23 cellular contexts compared by ENCODE assay signal in genomic region chr22:22746061-22746962, GRCh38.
DNase-seq lines count a peak whose midpoint lies in the region; ATAC-seq and TF ChIP-seq lines count a peak whose summit lies in the region.
"Had no signal": no experiment of that assay in that cellular context is flagged by ENCODE, and none has a peak within 500 bp of the region (broad histone marks: within the 10 kb centered on the region; RNA-seq: fewer than 3 reads in every experiment).

No MANE protein-coding gene starts in this region.

- no peak for DNase-seq in MM.1S
- DNase-seq in stimulated activated naive B cell treated with anti-CD40 and anti-IgM and Interleukin-4, amounts not matched to agents 10 μg/mL and 1 μg/mL and 100 μg/mL, for 72 hours: no peak
- no peak for DNase-seq in DMS79 treated with DMSO at 0.1 percent for 48 hours (lab: John Stamatoyannopoulos, UW)
- DNase-seq in NCI-H2227 treated with DMSO at 0.1 percent for 48 hours (lab: John Stamatoyannopoulos, UW): no peak
- DNase-seq in COR-L47 (lab: John Stamatoyannopoulos, UW): no peak
- DNase-seq: gastrocnemius medialis; GF-D8; NCI-H1105; NCI-H226; NCI-H774; stimulated activated naive CD4-positive, alpha-beta T cell treated with Interleukin-2 at 50 U/mL for 16 hours had no signal

- H3K4me2 ChIP-seq in DOHH2 (ENCODE audit: low read length): peak overlapping the region; percentile 61
- H3K4me2 ChIP-seq in MM.1S (ENCODE audit: low read depth, low read length): peak overlapping the region; percentile 37

- H3F3A ChIP-seq in DOHH2 (ENCODE audit: control insufficient read depth, insufficient read depth) (no peaks in the 10 kb centered on the region), MM.1S (ENCODE audit: insufficient read depth, low read length) (peaks cover 41% of the 10 kb centered on the region)

- no peaks in the 10 kb centered on the region for H3K9me2 ChIP-seq in DOHH2 (replicated peaks; ENCODE audit: control insufficient read depth, low read length)
- H3K9me2 ChIP-seq in MM.1S (replicated peaks; ENCODE audit: insufficient read depth, low read length): no peaks in the 10 kb centered on the region

- peaks cover 3 to 8% of the 10 kb centered on the region in 2 donors for H3K27me3 Mint-ChIP-seq in stimulated activated naive B cell treated with anti-CD40 and anti-IgM and Interleukin-4, amounts not matched to agents 10 μg/mL and 1 μg/mL and 100 μg/mL, for 72 hours

- H3K36me3 ChIP-seq in DOHH2 (ENCODE audit: control insufficient read depth, low read length) (no peaks in the 10 kb centered on the region), MM.1S (replicated peaks; ENCODE audit: insufficient read depth, low read length) (no peaks in the 10 kb centered on the region)
- H3K36me3 ChIP-seq: colonic mucosa, gastrocnemius medialis, right atrium auricular region, WERI-Rb-1 had no signal

- H3K4me1 ChIP-seq in DOHH2 (ENCODE audit: control insufficient read depth, low read length) (peaks cover 45% of the 10 kb centered on the region), MM.1S (ENCODE audit: low read length) (peaks cover 52% of the 10 kb centered on the region)
- H3K4me1 ChIP-seq: colonic mucosa, gastrocnemius medialis, right atrium auricular region had no signal

- peak overlapping the region; percentile 13; the same call in 1 of the 2 replicates for H3K9ac ChIP-seq in MM.1S (ENCODE audit: low read length)

- H3K4me3 Mint-ChIP-seq in stimulated activated naive B cell treated with anti-CD40 and anti-IgM and Interleukin-4, amounts not matched to agents 10 μg/mL and 1 μg/mL and 100 μg/mL, for 72 hours: no peak overlapping the region
- H3K4me3 Mint-ChIP-seq: activated CD4-positive, alpha-beta memory T cell treated with anti-CD3 and anti-CD28 coated beads for 36 hours; brain; CD4-positive, alpha-beta T cell; endodermal cell; naive thymus-derived CD4-positive, alpha-beta T cell had no signal

- H3K27me3 ChIP-seq in DOHH2 (ENCODE audit: control insufficient read depth, low read length) (no peaks in the 10 kb centered on the region), MM.1S (replicated peaks; ENCODE audit: insufficient read depth, low read length) (no peaks in the 10 kb centered on the region)
- H3K27me3 ChIP-seq: colonic mucosa, right atrium auricular region had no signal

- H3K9me3 Mint-ChIP-seq in stimulated activated naive B cell treated with anti-CD40 and anti-IgM and Interleukin-4, amounts not matched to agents 10 μg/mL and 1 μg/mL and 100 μg/mL, for 72 hours: no peaks in the 10 kb centered on the region
- H3K9me3 Mint-ChIP-seq: activated CD4-positive, alpha-beta memory T cell treated with anti-CD3 and anti-CD28 coated beads for 36 hours; brain; CD4-positive, alpha-beta T cell; endodermal cell; naive thymus-derived CD4-positive, alpha-beta T cell had no signal

- no peaks in the 10 kb centered on the region for H3K9me3 ChIP-seq in DOHH2 (ENCODE audit: control insufficient read depth, insufficient read depth, low read length)
- H3K9me3 ChIP-seq in MM.1S (replicated peaks; ENCODE audit: insufficient read depth, low read length): no peaks in the 10 kb centered on the region
- H3K9me3 ChIP-seq: colonic mucosa, gastrocnemius medialis, right atrium auricular region had no signal

- TF ChIP-seq CTCF in DOHH2 (IDR thresholded peaks at IDR 0.05; ENCODE audit: low read depth, low read length, poor library complexity, severe bottlenecking) (no peak), MM.1S (IDR thresholded peaks at IDR 0.05; ENCODE audit: low read length) (no peak)

- peak overlapping the region; percentile 47 for H3K27ac Mint-ChIP-seq in stimulated activated naive B cell treated with anti-CD40 and anti-IgM and Interleukin-4, amounts not matched to agents 10 μg/mL and 1 μg/mL and 100 μg/mL, for 72 hours
- H3K27ac Mint-ChIP-seq: activated CD4-positive, alpha-beta memory T cell treated with anti-CD3 and anti-CD28 coated beads for 36 hours; brain; CD4-positive, alpha-beta T cell; endodermal cell had no signal

- H3K27ac ChIP-seq in DOHH2 (ENCODE audit: low read depth, low read length) (peak overlapping the region; percentile 56), MM.1S (ENCODE audit: low read length) (peak overlapping the region; percentile 81)
- H3K27ac ChIP-seq: colonic mucosa, gastrocnemius medialis, right atrium auricular region, SK-N-MC, WERI-Rb-1 had no signal

- H2AFZ ChIP-seq in MM.1S (ENCODE audit: low read length): peak overlapping the region; percentile 54; the same call in 1 of the 2 replicates

- H3K36me3 Mint-ChIP-seq in stimulated activated naive B cell treated with anti-CD40 and anti-IgM and Interleukin-4, amounts not matched to agents 10 μg/mL and 1 μg/mL and 100 μg/mL, for 72 hours: no peaks in the 10 kb centered on the region
- H3K36me3 Mint-ChIP-seq: activated CD4-positive, alpha-beta memory T cell treated with anti-CD3 and anti-CD28 coated beads for 36 hours; brain; naive thymus-derived CD4-positive, alpha-beta T cell had no signal

- peaks cover 32 to 44% of the 10 kb centered on the region in 2 donors for H3K4me1 Mint-ChIP-seq in stimulated activated naive B cell treated with anti-CD40 and anti-IgM and Interleukin-4, amounts not matched to agents 10 μg/mL and 1 μg/mL and 100 μg/mL, for 72 hours
- H3K4me1 Mint-ChIP-seq: brain, endodermal cell had no signal

- H3K79me2 ChIP-seq in DOHH2 (ENCODE audit: control insufficient read depth, low read length) (no peaks in the 10 kb centered on the region), MM.1S (ENCODE audit: low read length) (no peaks in the 10 kb centered on the region)

- peak; percentile 14 for ATAC-seq in esophagus mucosa
- no peak for ATAC-seq in stimulated activated naive B cell treated with anti-CD40 and anti-IgM and Interleukin-4, amounts not matched to agents 10 μg/mL and 1 μg/mL and 100 μg/mL, for 72 hours (replicated peaks)
- ATAC-seq in HG03097 (IDR thresholded peaks at IDR 0.05; ENCODE audit: low FRiP score, unreplicated experiment): no peak
- ATAC-seq: gastrocnemius medialis had no signal

- H4K20me1 ChIP-seq in DOHH2 (ENCODE audit: control insufficient read depth, insufficient read depth, low read depth, low read length) (no peaks in the 10 kb centered on the region), MM.1S (ENCODE audit: insufficient read depth, low read length) (no peaks in the 10 kb centered on the region)

- peak overlapping the region; percentile 30; the same call in 1 of the 2 replicates for H3K4me3 ChIP-seq in DOHH2 (ENCODE audit: low read length)
- H3K4me3 ChIP-seq in MM.1S (ENCODE audit: low read length): no peak overlapping the region
- H3K4me3 ChIP-seq: colonic mucosa, gastrocnemius medialis, right atrium auricular region, SK-N-MC had no signal
